18 cellular contexts compared by ENCODE assay signal in the genomic region with DNA sequence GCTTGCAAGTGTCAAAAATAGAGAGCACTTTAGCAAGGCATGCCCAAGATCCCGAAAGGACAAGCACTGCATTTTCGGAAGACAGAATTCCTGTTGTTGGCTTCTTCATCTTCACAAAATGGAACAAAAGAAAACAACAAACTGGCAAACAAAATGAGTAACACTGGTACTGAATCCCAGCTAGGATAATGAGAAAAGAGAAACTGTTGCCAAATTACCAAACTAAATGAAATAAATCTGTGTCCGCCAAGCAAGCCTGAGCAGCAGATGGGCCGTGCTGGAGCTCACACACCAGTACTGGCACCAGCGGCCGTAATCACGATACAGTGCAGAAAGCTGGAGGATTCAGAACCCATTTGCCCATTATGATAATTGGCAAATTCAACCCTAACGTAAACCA. TPM values are rescaled to one million over a fixed set of nuclear protein-coding genes. Genes with fewer than 3 reads are reported as not detected.
DNase-seq lines count a peak whose midpoint lies in the region; ATAC-seq and TF ChIP-seq lines count a peak whose summit lies in the region.
"Had no signal": no experiment of that assay in that cellular context is flagged by ENCODE, and none has a peak within 500 bp of the region (broad histone marks: within the 10 kb centered on the region; RNA-seq: fewer than 3 reads in every experiment).

No MANE protein-coding gene starts in this region.

- dilution Hi-C loops in IMR-90 (cut with HindIII; ENCODE audit: low sequenced_read_pairs, unreplicated experiment): no loop called here

- POLR2A ChIA-PET in IMR-90 (lab: Charles Lee; ENCODE audit: unreplicated experiment): interaction anchor here (0.6 kb wide), 1 partner anchor 1201 kb away, joined by 4 read pairs; no protein-coding TSS in a partner anchor

- no peak overlapping the region for H4K8ac ChIP-seq in IMR-90 (ENCODE audit: low read depth in 2 of 2, low read length in 2 of 2)

- no peaks in the 10 kb centered on the region for H3K79me1 ChIP-seq in IMR-90 (ENCODE audit: low read depth in 1 of 2, low read length in 2 of 2)

- H2AK5ac ChIP-seq in IMR-90 (ENCODE audit: low read depth, low read length): no peak overlapping the region

- in situ Hi-C loops in IMR-90 (cut with MboI; ENCODE audit: low sequenced_read_pairs) (no loop called here), gastrocnemius medialis (cut with MboI; ENCODE audit: low sequenced_read_pairs in 4 of 4) (no loop called here)

- TF ChIP-seq POLR2A in IMR-90 (IDR thresholded peaks at IDR 0.05; ENCODE audit: low read depth, low read length): no peak
- no peak for TF ChIP-seq POLR2A in gastrocnemius medialis (IDR thresholded peaks at IDR 0.05)

- no peak for DNase-seq in IMR-90
- peak; percentile 86 for DNase-seq in cerebellar cortex (ENCODE audit: low spot score)
- no peak for DNase-seq in hepatocyte (ENCODE audit: low spot score)
- DNase-seq in gastrocnemius medialis: no peak
- no peak for DNase-seq in ecto neural progenitor cell (ENCODE audit: low spot score)
- DNase-seq in 8988T: no peak
- DNase-seq: CD8-positive, alpha-beta T cell; GF-D8; KBM-7; MV-4-11; NCI-H1417; NCI-H2029; NCI-H524; PC-9 had no signal

- H3K79me2 ChIP-seq in hepatocyte: no peaks in the 10 kb centered on the region

- H3K18ac ChIP-seq in IMR-90 (ENCODE audit: low read depth, low read length): no peak overlapping the region

- BruUV-seq in IMR-90 (replicated peaks; lab: Mats Ljungman, UMichigan): no TSS peak

- H3K9ac ChIP-seq in IMR-90 (ENCODE audit: low read depth, low read length) (no peak overlapping the region), stomach smooth muscle (ENCODE audit: low read length in 2 of 2) (no peak overlapping the region)
- H3K9ac ChIP-seq: BLaER1 had no signal

- H3K23ac ChIP-seq in IMR-90 (ENCODE audit: low read depth, low read length): no peak overlapping the region

- H3K9me1 ChIP-seq in IMR-90 (ENCODE audit: insufficient read depth, low read length): peaks cover 5% of the 10 kb centered on the region; the same call in 1 of the 2 replicates

- no peak overlapping the region for H4K5ac ChIP-seq in IMR-90 (ENCODE audit: low read depth, low read length)

- H3K4me3 ChIP-seq in IMR-90 (ENCODE audit: insufficient read depth, low read depth, low read length) (no peak overlapping the region), hepatocyte (no peak overlapping the region), stomach smooth muscle (ENCODE audit: low read length in 2 of 2) (peak overlapping the region; percentile 44 to 54), gastrocnemius medialis (no peak overlapping the region)
- H3K4me3 ChIP-seq: BLaER1, GM23338, PC-9 had no signal

- no peaks in the 10 kb centered on the region for H3K9me2 ChIP-seq in hepatocyte (replicated peaks; ENCODE audit: insufficient read depth)

- no peak for TF ChIP-seq RAD21 in IMR-90 (IDR thresholded peaks at IDR 0.05; ENCODE audit: low read length)

- peaks cover 2% of the 10 kb centered on the region; the same call in 1 of the 2 replicates for H3K36me3 ChIP-seq in IMR-90 (ENCODE audit: control insufficient read depth, insufficient read depth, low read length)
- H3K36me3 ChIP-seq in hepatocyte (replicated peaks; ENCODE audit: insufficient read depth, low read depth): no peaks in the 10 kb centered on the region
- peaks cover 5 to 16% of the 10 kb centered on the region in 2 donors for H3K36me3 ChIP-seq in stomach smooth muscle (ENCODE audit: control insufficient read depth in 2 of 2, insufficient read depth in 2 of 2, low read length in 2 of 2)
- H3K36me3 ChIP-seq in gastrocnemius medialis: no peaks in the 10 kb centered on the region

- H2BK5ac ChIP-seq in IMR-90 (ENCODE audit: low read depth, low read length, poor library complexity, severe bottlenecking): no peak overlapping the region

- H3K9me3 ChIP-seq in IMR-90 (ENCODE audit: control insufficient read depth, insufficient read depth, low read length): no peaks in the 10 kb centered on the region
- H3K9me3 ChIP-seq in hepatocyte (ENCODE audit: low read depth): no peaks in the 10 kb centered on the region
- no peaks in the 10 kb centered on the region for H3K9me3 ChIP-seq in stomach smooth muscle (ENCODE audit: control insufficient read depth in 2 of 2, low read length in 2 of 2)
- no peaks in the 10 kb centered on the region for H3K9me3 ChIP-seq in gastrocnemius medialis

- H2AFZ ChIP-seq in IMR-90 (replicated peaks; ENCODE audit: low read length, poor library complexity): no peak overlapping the region
- H2AFZ ChIP-seq in hepatocyte: no peak overlapping the region
- H2AFZ ChIP-seq: GM23338, PC-9 had no signal

- intact Hi-C loops in IMR-90 (cut with micrococcal nuclease) (no loop called here), gastrocnemius medialis (cut with DNase I; ENCODE audit: low total_unique reads) (no loop called here)

- 5% methylated on average over 4 of the region's 8 CpGs; no CpG with 5 or more reads in 1 of the 2 experiments for WGBS in IMR-90 (ENCODE audit: extremely low coverage in 2 of 2, insufficient read length in 1 of 2), 2 experiments
- WGBS in hepatocyte (ENCODE audit: low lambda C conversion rate, missing lambda C conversion rate): 78% methylated on average over 8 of the region's 8 CpGs

- H3K4me1 ChIP-seq in IMR-90 (ENCODE audit: control insufficient read depth, insufficient read depth, low read length) (peaks cover 6% of the 10 kb centered on the region), hepatocyte (ENCODE audit: insufficient read depth) (peaks cover 5% of the 10 kb centered on the region), stomach smooth muscle (ENCODE audit: control insufficient read depth, insufficient read depth, low read length) (peaks cover 8% of the 10 kb centered on the region), gastrocnemius medialis (peaks cover 35 to 40% of the 10 kb centered on the region in 2 donors)
- H3K4me1 ChIP-seq: BLaER1 had no signal

- no peak overlapping the region for H2AK9ac ChIP-seq in IMR-90 (replicated peaks; ENCODE audit: low read depth, low read length, poor library complexity)

- H3K14ac ChIP-seq in IMR-90 (replicated peaks; ENCODE audit: low read depth, low read length): no peak overlapping the region

- CTCF ChIA-PET in IMR-90 (lab: Yijun Ruan, JAX): interaction anchor here (0.9 kb wide), 1 partner anchor 13 kb away, joined by 6 read pairs; no protein-coding TSS in a partner anchor

- H2BK120ac ChIP-seq in IMR-90 (ENCODE audit: low read depth, low read length): no peak overlapping the region

- H4K20me1 ChIP-seq in IMR-90 (ENCODE audit: insufficient read depth, low read length) (no peaks in the 10 kb centered on the region), hepatocyte (ENCODE audit: insufficient read depth, poor library complexity, severe bottlenecking) (no peaks in the 10 kb centered on the region)
- H4K20me1 ChIP-seq: BLaER1 had no signal

- no peak overlapping the region for H2BK15ac ChIP-seq in IMR-90 (ENCODE audit: low read depth, low read length)

- no peak overlapping the region for H4K91ac ChIP-seq in IMR-90 (ENCODE audit: insufficient read depth, low read depth, low read length)

- no peak overlapping the region for H2BK20ac ChIP-seq in IMR-90 (ENCODE audit: low read depth, low read length)

- no peak overlapping the region for H3K4ac ChIP-seq in IMR-90 (ENCODE audit: low read depth, low read length)

- H3K27me3 ChIP-seq in IMR-90 (ENCODE audit: control insufficient read depth, insufficient read depth, low read length) (no peaks in the 10 kb centered on the region), hepatocyte (no peaks in the 10 kb centered on the region), stomach smooth muscle (ENCODE audit: control insufficient read depth in 1 of 2, insufficient read depth in 2 of 2, low read length in 2 of 2) (no peaks in the 10 kb centered on the region), gastrocnemius medialis (no peaks in the 10 kb centered on the region)
- H3K27me3 ChIP-seq: BLaER1 had no signal

- ATAC-seq in IMR-90 (ENCODE audit: low read depth) (peak; percentile 33), gastrocnemius medialis (no peak)
- ATAC-seq: CD8-positive, alpha-beta T cell; GM23338; HCT116 had no signal

- no peak overlapping the region for H3K56ac ChIP-seq in IMR-90 (ENCODE audit: extremely low read depth, insufficient read depth, low read length)

- peak overlapping the region; percentile 77 for H3K4me2 ChIP-seq in IMR-90 (ENCODE audit: low read depth, low read length)
- no peak overlapping the region for H3K4me2 ChIP-seq in hepatocyte
- H3K4me2 ChIP-seq: BLaER1, GM23338, PC-9 had no signal

- H3K27ac ChIP-seq in IMR-90 (ENCODE audit: insufficient read depth, low read length): peak overlapping the region; percentile 16; the same call in 1 of the 2 replicates
- H3K27ac ChIP-seq in hepatocyte: peak overlapping the region; percentile 3
- no peak overlapping the region for H3K27ac ChIP-seq in stomach smooth muscle (ENCODE audit: low read length)
- H3K27ac ChIP-seq in gastrocnemius medialis: no peak overlapping the region
- H3K27ac ChIP-seq: BLaER1, PC-9 had no signal

- TF ChIP-seq CTCF in IMR-90 (conservative IDR thresholded peaks at IDR 0.05; ENCODE audit: low read depth, low read length) (no peak), hepatocyte (IDR thresholded peaks at IDR 0.05; ENCODE audit: poor library complexity) (no peak), gastrocnemius medialis (IDR thresholded peaks at IDR 0.05 in 4 of 5, conservative IDR thresholded peaks at IDR 0.05 in 1 of 5) (no peak)

TF ChIP-seq in IMR-90, 13 proteins besides CTCF, POLR2A, EP300 and RAD21:
- no peak for TF ChIP-seq RFX5 (IDR thresholded peaks at IDR 0.05; ENCODE audit: low read depth, low read length)
- no peak for TF ChIP-seq MXI1 (IDR thresholded peaks at IDR 0.05; ENCODE audit: borderline replicate concordance, low read depth, low read length)
- TF ChIP-seq RCOR1 (IDR thresholded peaks at IDR 0.05; ENCODE audit: insufficient replicate concordance, low read length): no peak

RNA-seq across cellular contexts. Expression of gene TUB, which starts 30.6 kb away (rescaled TPM):
- total RNA-seq in IMR-90 (2012; rRNA removed) (10.8 and 12.9 TPM in 2 replicates), hepatocyte (14.9 and 18.7 TPM in 2 replicates), gastrocnemius medialis (1 to 10 TPM in 2 of 4 donors, under 1 TPM in 2; 0.71 to 1.2 (median 1.1) TPM)
- polyA plus RNA-seq in IMR-90 (2012; rRNA removed) (11.5 and 11.8 TPM in 2 replicates), hepatocyte (4.8 and 5.0 TPM in 2 replicates)
- 4.6 and 7.4 TPM in 2 replicates for polyA plus RNA-seq in IMR-90 (2012; cell fraction: cytosol; rRNA removed)
- polyA plus RNA-seq in IMR-90 (2012; cell fraction: nucleus; rRNA removed; ENCODE audit: low replicate concordance): 20.6 and 35.3 TPM in 2 replicates
- total RNA-seq: CD8-positive, alpha-beta T cell; PC-9 had no signal

RNA-seq across cellular contexts. Expression of gene RIC3, which starts 57.2 kb away (rescaled TPM):
- total RNA-seq in IMR-90 (2012; rRNA removed) (not detected in 2 replicates), hepatocyte (2.8 and 3.2 TPM in 2 replicates), gastrocnemius medialis (1 to 10 TPM; 2.2 to 7.1 (median 4.1) TPM)
- polyA plus RNA-seq in IMR-90 (2012; rRNA removed) (not detected in 2 replicates), hepatocyte (2.9 and 3.6 TPM in 2 replicates)
- not detected in 2 replicates for polyA plus RNA-seq in IMR-90 (2012; cell fraction: cytosol; rRNA removed)
- polyA plus RNA-seq in IMR-90 (2012; cell fraction: nucleus; rRNA removed; ENCODE audit: low replicate concordance): 0.04 and 0.14 TPM in 2 replicates
- total RNA-seq: PC-9 had no signal

Comparison
In these comparisons a context has a peak if more than half of its experiments do, and no peak if none do; other contexts are left out.
1. H3K27ac ChIP-seq: peak in IMR-90 (single experiment) and hepatocyte (single experiment); none in stomach smooth muscle (single experiment) and gastrocnemius medialis (0 of 4).
2. H3K4me3 ChIP-seq: peak in stomach smooth muscle (2 of 2); none in IMR-90 (single experiment), hepatocyte (single experiment) and gastrocnemius medialis (0 of 4).